Comparison of ENCODE assay signal across 15 cellular contexts in genomic region chr15:66145242-66146182, GRCh38.
DNase-seq lines count a peak whose midpoint lies in the region; ATAC-seq and TF ChIP-seq lines count a peak whose summit lies in the region.
"Had no signal": no experiment of that assay in that cellular context is flagged by ENCODE, and none has a peak within 500 bp of the region (broad histone marks: within the 10 kb centered on the region; RNA-seq: fewer than 3 reads in every experiment).

No MANE protein-coding gene starts in this region.

- no peaks in the 10 kb centered on the region for H3F3A ChIP-seq in MM.1S (ENCODE audit: insufficient read depth, low read length)

- H3K4me3 ChIP-seq in mucosa of descending colon (no peak overlapping the region), MM.1S (ENCODE audit: low read length) (no peak overlapping the region), lower leg skin (ENCODE audit: low read depth, poor library complexity, severe bottlenecking) (no peak overlapping the region)
- H3K4me3 ChIP-seq: skin epidermis, testis had no signal

- DNase-seq in HEK293T (ENCODE audit: extremely low spot score): no peak
- peak; percentile 71 for DNase-seq in NCI-H2029 (lab: John Stamatoyannopoulos, UW)
- DNase-seq in SHP77 (lab: John Stamatoyannopoulos, UW): peak; percentile 77 to 84
- DNase-seq in mucosa of descending colon: no peak
- DNase-seq in MM.1S: no peak
- no peak for DNase-seq in lower leg skin (ENCODE audit: low spot score in 2 of 2)
- DNase-seq: activated B cell treated with CpG ODN at 0.5 μM for 24 hours; activated T-cell treated with anti-CD3 and anti-CD28 coated beads, Interleukin-2, amount 50 U/mL, for 72 hours; aorta; effector CD8-positive, alpha-beta T cell; H9; SIG-M5; testis had no signal

- H3K4me2 ChIP-seq in MM.1S (ENCODE audit: low read depth, low read length): no peak overlapping the region

- 45 to 49% methylated on average over 10 of the region's 10 CpGs for WGBS in lower leg skin, 2 donors

- H3K9ac ChIP-seq in MM.1S (ENCODE audit: low read length): no peak overlapping the region

- H3K27me3 ChIP-seq in MM.1S (replicated peaks; ENCODE audit: insufficient read depth, low read length): peaks cover 24% of the 10 kb centered on the region
- H3K27me3 ChIP-seq: testis had no signal

- H4K20me1 ChIP-seq in MM.1S (ENCODE audit: insufficient read depth, low read length): no peaks in the 10 kb centered on the region

- POLR2A ChIA-PET in HEK293T (lab: Yijun Ruan, JAX): interaction anchor here (0.6 kb wide), 1 partner anchor 759 kb away, joined by 5 read pairs; no protein-coding TSS in a partner anchor

- no peaks in the 10 kb centered on the region for H3K4me1 ChIP-seq in mucosa of descending colon (ENCODE audit: low read depth)
- no peaks in the 10 kb centered on the region for H3K4me1 ChIP-seq in MM.1S (ENCODE audit: low read length)
- H3K4me1 ChIP-seq: testis had no signal

- no peak overlapping the region for H2AFZ ChIP-seq in MM.1S (ENCODE audit: low read length)

- no peak for TF ChIP-seq CTCF in mucosa of descending colon (IDR thresholded peaks at IDR 0.05)
- no peak for TF ChIP-seq CTCF in MM.1S (IDR thresholded peaks at IDR 0.05; ENCODE audit: low read length)
- TF ChIP-seq CTCF in lower leg skin (IDR thresholded peaks at IDR 0.05): no peak

- ATAC-seq in mucosa of descending colon: peak; percentile 18
- ATAC-seq in GM18505 (IDR thresholded peaks at IDR 0.05; ENCODE audit: unreplicated experiment): no peak
- ATAC-seq: activated T-cell treated with anti-CD3 and anti-CD28 coated beads, Interleukin-2, amount 50 U/mL, for 72 hours had no signal

- no peak for TF ChIP-seq POLR2A in lower leg skin (IDR thresholded peaks at IDR 0.05)
- no peak for TF ChIP-seq POLR2A in GM18505 (IDR thresholded peaks at IDR 0.05; ENCODE audit: borderline replicate concordance, extremely low read depth, insufficient read depth, insufficient read length)

- H3K9me3 ChIP-seq in mucosa of descending colon (no peaks in the 10 kb centered on the region), MM.1S (replicated peaks; ENCODE audit: insufficient read depth, low read length) (no peaks in the 10 kb centered on the region)
- H3K9me3 ChIP-seq: testis had no signal

- H3K36me3 ChIP-seq in mucosa of descending colon (ENCODE audit: low read depth): no peaks in the 10 kb centered on the region
- no peaks in the 10 kb centered on the region for H3K36me3 ChIP-seq in MM.1S (replicated peaks; ENCODE audit: insufficient read depth, low read length)

- H3K79me2 ChIP-seq in MM.1S (ENCODE audit: low read length): no peaks in the 10 kb centered on the region

- CTCF ChIA-PET in HEK293T (lab: Yijun Ruan, JAX): no interaction called here

- no peak overlapping the region for H3K27ac ChIP-seq in MM.1S (ENCODE audit: low read length)
- H3K27ac ChIP-seq: skin epidermis, testis had no signal

- intact Hi-C loops in mucosa of descending colon (cut with DNase I, micrococcal nuclease) (no loop called here), lower leg skin (cut with DNase I; ENCODE audit: low total_unique reads) (no loop called here)

- no peaks in the 10 kb centered on the region for H3K9me2 ChIP-seq in MM.1S (replicated peaks; ENCODE audit: insufficient read depth, low read length)

TF ChIP-seq in HEK293T, 16 proteins besides CTCF, POLR2A, EP300 and RAD21:
- TF ChIP-seq LEF1 (IDR thresholded peaks at IDR 0.05; ENCODE audit: borderline replicate concordance) (no peak), PKNOX1 (IDR thresholded peaks at IDR 0.05) (peak; percentile 70)
TF ChIP-seq in HEK293T: peak in this region for 1.

Comparison
In these comparisons a context has a peak if more than half of its experiments do, and no peak if none do; other contexts are left out.
1. DNase-seq: peak in NCI-H2029 (single experiment) and SHP77 (2 of 2); none in HEK293T (single experiment), mucosa of descending colon (0 of 3), MM.1S (single experiment) and lower leg skin (0 of 2).